ENCODE assay signal across 1 cellular context in the genomic region with DNA sequence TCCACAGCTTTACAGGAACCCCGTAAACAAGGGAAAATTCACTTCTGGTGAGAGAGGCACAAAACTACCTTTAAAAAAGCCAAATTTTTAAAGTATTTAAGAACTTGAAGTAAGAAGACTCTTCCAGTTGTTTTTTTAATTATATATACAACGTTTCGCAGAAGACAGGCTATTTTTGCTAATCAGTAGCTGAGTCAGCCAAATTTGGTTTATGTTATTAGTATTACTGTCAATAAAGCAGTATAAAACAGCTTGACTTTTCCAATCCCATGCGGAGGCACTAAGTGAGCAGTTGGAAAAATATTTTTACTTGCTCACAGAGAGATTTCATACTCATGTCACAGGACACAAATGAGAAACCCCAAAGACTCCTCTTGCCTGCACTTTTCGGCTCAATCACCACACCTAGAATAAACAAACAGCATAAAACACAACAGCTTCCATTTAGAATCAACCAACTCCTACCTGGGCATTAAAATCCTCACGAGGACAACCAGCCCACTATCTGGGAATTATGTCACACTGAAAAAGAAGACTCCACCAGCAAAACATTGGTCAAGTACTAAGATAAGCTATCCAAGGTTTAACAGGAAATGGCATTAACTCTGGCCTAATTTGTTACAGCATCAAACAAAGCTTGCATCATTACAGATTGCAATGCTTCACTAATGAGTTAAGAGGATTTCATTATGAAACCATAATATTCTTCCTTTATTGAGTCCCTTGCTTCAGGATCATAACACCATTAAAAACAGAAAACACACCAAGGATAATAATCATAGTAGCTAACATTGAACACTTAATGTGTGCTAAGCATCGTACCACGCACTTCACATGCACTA.
TF ChIP-seq lines count a peak whose summit lies in the region.

No MANE protein-coding gene starts in this region.

TF ChIP-seq in HepG2, 621 proteins besides CTCF, POLR2A, EP300 and RAD21 (continued from another document and continues in another):
- TF ChIP-seq, protein P1, sequence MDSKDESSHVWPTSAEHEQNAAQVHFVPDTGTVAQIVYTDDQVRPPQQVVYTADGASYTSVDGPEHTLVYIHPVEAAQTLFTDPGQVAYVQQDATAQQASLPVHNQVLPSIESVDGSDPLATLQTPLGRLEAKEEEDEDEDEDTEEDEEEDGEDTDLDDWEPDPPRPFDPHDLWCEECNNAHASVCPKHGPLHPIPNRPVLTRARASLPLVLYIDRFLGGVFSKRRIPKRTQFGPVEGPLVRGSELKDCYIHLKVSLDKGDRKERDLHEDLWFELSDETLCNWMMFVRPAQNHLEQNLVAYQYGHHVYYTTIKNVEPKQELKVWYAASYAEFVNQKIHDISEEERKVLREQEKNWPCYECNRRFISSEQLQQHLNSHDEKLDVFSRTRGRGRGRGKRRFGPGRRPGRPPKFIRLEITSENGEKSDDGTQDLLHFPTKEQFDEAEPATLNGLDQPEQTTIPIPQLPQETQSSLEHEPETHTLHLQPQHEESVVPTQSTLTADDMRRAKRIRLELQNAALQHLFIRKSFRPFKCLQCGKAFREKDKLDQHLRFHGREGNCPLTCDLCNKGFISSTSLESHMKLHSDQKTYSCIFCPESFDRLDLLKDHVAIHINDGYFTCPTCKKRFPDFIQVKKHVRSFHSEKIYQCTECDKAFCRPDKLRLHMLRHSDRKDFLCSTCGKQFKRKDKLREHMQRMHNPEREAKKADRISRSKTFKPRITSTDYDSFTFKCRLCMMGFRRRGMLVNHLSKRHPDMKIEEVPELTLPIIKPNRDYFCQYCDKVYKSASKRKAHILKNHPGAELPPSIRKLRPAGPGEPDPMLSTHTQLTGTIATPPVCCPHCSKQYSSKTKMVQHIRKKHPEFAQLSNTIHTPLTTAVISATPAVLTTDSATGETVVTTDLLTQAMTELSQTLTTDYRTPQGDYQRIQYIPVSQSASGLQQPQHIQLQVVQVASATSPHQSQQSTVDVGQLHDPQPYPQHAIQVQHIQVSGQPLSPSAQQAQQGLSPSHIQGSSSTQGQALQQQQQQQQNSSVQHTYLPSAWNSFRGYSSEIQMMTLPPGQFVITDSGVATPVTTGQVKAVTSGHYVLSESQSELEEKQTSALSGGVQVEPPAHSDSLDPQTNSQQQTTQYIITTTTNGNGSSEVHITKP (CRISPR knock-in tag; IDR thresholded peaks at IDR 0.05; ENCODE audit: low read depth): no peak
- peak; percentile 82 to 86 for TF ChIP-seq MAFK (conservative IDR thresholded peaks at IDR 0.05 in 1 of 2, IDR thresholded peaks at IDR 0.05 in 1 of 2; ENCODE audit: low read length in 2 of 2)
- no peak for TF ChIP-seq ONECUT2 (CRISPR knock-in tag; IDR thresholded peaks at IDR 0.05)
- TF ChIP-seq NCOA1 (CRISPR knock-in tag; IDR thresholded peaks at IDR 0.05): no peak
- no peak for TF ChIP-seq ZSCAN21 (CRISPR knock-in tag; IDR thresholded peaks at IDR 0.05; ENCODE audit: borderline replicate concordance)
- no peak for TF ChIP-seq SOX13 (IDR thresholded peaks at IDR 0.05)
- TF ChIP-seq SOX13 (CRISPR knock-in tag; conservative IDR thresholded peaks at IDR 0.05 in 1 of 2, IDR thresholded peaks at IDR 0.05 in 1 of 2): no peak
- TF ChIP-seq ZMYM4 (CRISPR knock-in tag; IDR thresholded peaks at IDR 0.05): no peak
- TF ChIP-seq ELF1 (CRISPR knock-in tag; IDR thresholded peaks at IDR 0.05): no peak
- TF ChIP-seq ZNF7 (CRISPR knock-in tag; IDR thresholded peaks at IDR 0.05): no peak
- no peak for TF ChIP-seq KLF13 (CRISPR knock-in tag; IDR thresholded peaks at IDR 0.05)
- no peak for TF ChIP-seq IRX3 (CRISPR knock-in tag; IDR thresholded peaks at IDR 0.05; ENCODE audit: borderline replicate concordance, low read depth)
- TF ChIP-seq, protein P2, sequence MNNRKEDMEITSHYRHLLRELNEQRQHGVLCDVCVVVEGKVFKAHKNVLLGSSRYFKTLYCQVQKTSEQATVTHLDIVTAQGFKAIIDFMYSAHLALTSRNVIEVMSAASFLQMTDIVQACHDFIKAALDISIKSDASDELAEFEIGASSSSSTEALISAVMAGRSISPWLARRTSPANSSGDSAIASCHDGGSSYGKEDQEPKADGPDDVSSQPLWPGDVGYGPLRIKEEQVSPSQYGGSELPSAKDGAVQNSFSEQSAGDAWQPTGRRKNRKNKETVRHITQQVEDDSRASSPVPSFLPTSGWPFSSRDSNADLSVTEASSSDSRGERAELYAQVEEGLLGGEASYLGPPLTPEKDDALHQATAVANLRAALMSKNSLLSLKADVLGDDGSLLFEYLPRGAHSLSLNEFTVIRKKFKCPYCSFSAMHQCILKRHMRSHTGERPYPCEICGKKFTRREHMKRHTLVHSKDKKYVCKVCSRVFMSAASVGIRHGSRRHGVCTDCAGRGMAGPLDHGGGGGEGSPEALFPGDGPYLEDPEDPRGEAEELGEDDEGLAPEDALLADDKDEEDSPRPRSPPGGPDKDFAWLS (CRISPR knock-in tag; IDR thresholded peaks at IDR 0.05; ENCODE audit: borderline replicate concordance): no peak
- no peak for TF ChIP-seq IRF2 (CRISPR knock-in tag; IDR thresholded peaks at IDR 0.05)
- no peak for TF ChIP-seq ZNF430 (CRISPR knock-in tag; IDR thresholded peaks at IDR 0.05)
- TF ChIP-seq RBAK (CRISPR knock-in tag; IDR thresholded peaks at IDR 0.05): no peak
- TF ChIP-seq RBFOX2 (IDR thresholded peaks at IDR 0.05; ENCODE audit: low read depth, low read length): no peak
- TF ChIP-seq MAFF (IDR thresholded peaks at IDR 0.05; ENCODE audit: low read depth, low read length): peak; percentile 85
- TF ChIP-seq, protein P3, sequence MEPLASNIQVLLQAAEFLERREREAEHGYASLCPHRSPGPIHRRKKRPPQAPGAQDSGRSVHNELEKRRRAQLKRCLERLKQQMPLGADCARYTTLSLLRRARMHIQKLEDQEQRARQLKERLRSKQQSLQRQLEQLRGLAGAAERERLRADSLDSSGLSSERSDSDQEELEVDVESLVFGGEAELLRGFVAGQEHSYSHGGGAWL (CRISPR knock-in tag; IDR thresholded peaks at IDR 0.05): no peak
- TF ChIP-seq, protein P4, sequence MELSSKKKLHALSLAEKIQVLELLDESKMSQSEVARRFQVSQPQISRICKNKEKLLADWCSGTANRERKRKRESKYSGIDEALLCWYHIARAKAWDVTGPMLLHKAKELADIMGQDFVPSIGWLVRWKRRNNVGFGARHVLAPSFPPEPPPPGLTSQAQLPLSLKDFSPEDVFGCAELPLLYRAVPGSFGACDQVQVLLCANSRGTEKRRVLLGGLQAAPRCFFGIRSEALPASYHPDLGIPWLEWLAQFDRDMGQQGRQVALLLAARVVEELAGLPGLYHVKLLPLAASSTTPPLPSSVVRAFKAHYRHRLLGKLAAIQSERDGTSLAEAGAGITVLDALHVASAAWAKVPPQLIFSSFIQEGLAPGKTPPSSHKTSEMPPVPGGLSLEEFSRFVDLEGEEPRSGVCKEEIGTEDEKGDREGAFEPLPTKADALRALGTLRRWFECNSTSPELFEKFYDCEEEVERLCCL (CRISPR knock-in tag; IDR thresholded peaks at IDR 0.05; ENCODE audit: borderline replicate concordance): no peak
- TF ChIP-seq ZNF225 (CRISPR knock-in tag; IDR thresholded peaks at IDR 0.05): no peak
- TF ChIP-seq, protein P5, sequence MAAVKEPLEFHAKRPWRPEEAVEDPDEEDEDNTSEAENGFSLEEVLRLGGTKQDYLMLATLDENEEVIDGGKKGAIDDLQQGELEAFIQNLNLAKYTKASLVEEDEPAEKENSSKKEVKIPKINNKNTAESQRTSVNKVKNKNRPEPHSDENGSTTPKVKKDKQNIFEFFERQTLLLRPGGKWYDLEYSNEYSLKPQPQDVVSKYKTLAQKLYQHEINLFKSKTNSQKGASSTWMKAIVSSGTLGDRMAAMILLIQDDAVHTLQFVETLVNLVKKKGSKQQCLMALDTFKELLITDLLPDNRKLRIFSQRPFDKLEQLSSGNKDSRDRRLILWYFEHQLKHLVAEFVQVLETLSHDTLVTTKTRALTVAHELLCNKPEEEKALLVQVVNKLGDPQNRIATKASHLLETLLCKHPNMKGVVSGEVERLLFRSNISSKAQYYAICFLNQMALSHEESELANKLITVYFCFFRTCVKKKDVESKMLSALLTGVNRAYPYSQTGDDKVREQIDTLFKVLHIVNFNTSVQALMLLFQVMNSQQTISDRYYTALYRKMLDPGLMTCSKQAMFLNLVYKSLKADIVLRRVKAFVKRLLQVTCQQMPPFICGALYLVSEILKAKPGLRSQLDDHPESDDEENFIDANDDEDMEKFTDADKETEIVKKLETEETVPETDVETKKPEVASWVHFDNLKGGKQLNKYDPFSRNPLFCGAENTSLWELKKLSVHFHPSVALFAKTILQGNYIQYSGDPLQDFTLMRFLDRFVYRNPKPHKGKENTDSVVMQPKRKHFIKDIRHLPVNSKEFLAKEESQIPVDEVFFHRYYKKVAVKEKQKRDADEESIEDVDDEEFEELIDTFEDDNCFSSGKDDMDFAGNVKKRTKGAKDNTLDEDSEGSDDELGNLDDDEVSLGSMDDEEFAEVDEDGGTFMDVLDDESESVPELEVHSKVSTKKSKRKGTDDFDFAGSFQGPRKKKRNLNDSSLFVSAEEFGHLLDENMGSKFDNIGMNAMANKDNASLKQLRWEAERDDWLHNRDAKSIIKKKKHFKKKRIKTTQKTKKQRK (IDR thresholded peaks at IDR 0.05; ENCODE audit: low read length): no peak
- no peak for TF ChIP-seq ZNF83 (CRISPR knock-in tag; IDR thresholded peaks at IDR 0.05; ENCODE audit: borderline replicate concordance)
- no peak for TF ChIP-seq ATM (IDR thresholded peaks at IDR 0.05; ENCODE audit: borderline replicate concordance)
- TF ChIP-seq, protein P6, sequence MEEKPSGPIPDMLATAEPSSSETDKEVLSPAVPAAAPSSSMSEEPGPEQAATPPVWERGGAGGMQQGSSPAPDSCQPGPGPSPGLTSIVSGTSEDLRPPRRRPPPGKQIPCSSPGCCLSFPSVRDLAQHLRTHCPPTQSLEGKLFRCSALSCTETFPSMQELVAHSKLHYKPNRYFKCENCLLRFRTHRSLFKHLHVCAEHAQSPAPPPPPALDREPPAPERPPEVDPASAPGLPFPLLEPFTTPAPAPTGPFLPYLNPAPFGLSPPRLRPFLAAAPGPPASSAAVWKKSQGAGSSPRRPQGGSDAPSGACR (CRISPR knock-in tag; IDR thresholded peaks at IDR 0.05): no peak
- no peak for TF ChIP-seq ATF7-NPFF (CRISPR knock-in tag; IDR thresholded peaks at IDR 0.05; ENCODE audit: low read depth)
- TF ChIP-seq CBX1 (IDR thresholded peaks at IDR 0.05; ENCODE audit: low read depth): no peak
- TF ChIP-seq ARNT (IDR thresholded peaks at IDR 0.05): no peak
- TF ChIP-seq HES4 (CRISPR knock-in tag; IDR thresholded peaks at IDR 0.05; ENCODE audit: borderline replicate concordance): no peak
- TF ChIP-seq TAF1 (CRISPR knock-in tag; IDR thresholded peaks at IDR 0.05): no peak
- TF ChIP-seq ZNF672 (CRISPR knock-in tag; IDR thresholded peaks at IDR 0.05): no peak
- TF ChIP-seq DMAP1 (CRISPR knock-in tag; IDR thresholded peaks at IDR 0.05): no peak
- TF ChIP-seq, protein P7, sequence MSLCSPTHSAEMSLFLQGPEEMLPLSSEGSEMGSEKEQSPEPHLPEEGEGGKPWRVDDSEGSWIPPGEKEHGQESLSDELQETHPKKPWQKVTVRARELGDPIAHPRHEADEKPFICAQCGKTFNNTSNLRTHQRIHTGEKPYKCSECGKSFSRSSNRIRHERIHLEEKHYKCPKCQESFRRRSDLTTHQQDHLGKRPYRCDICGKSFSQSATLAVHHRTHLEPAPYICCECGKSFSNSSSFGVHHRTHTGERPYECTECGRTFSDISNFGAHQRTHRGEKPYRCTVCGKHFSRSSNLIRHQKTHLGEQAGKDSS (CRISPR knock-in tag; IDR thresholded peaks at IDR 0.05; ENCODE audit: borderline replicate concordance, low read depth): no peak
- TF ChIP-seq ZSCAN29 (CRISPR knock-in tag; conservative IDR thresholded peaks at IDR 0.05): no peak
- TF ChIP-seq ZNF816 (CRISPR knock-in tag; IDR thresholded peaks at IDR 0.05; ENCODE audit: borderline replicate concordance): 0 out of 2 replicates have a peak, but pooled peaks have one; percentile 30
- TF ChIP-seq PPARG (CRISPR knock-in tag; conservative IDR thresholded peaks at IDR 0.05): peak; percentile 64; the same call in 1 of the 2 replicates
- no peak for TF ChIP-seq ZNF768 (CRISPR knock-in tag; IDR thresholded peaks at IDR 0.05)
- no peak for TF ChIP-seq ZNF607 (CRISPR knock-in tag; IDR thresholded peaks at IDR 0.05; ENCODE audit: borderline replicate concordance)
- no peak for TF ChIP-seq JARID2 (CRISPR knock-in tag; IDR thresholded peaks at IDR 0.05; ENCODE audit: insufficient replicate concordance)
- no peak for TF ChIP-seq DNMT1 (CRISPR knock-in tag; IDR thresholded peaks at IDR 0.05)
- no peak for TF ChIP-seq GABPA (IDR thresholded peaks at IDR 0.05; ENCODE audit: low read depth, low read length)
- TF ChIP-seq GABPA (CRISPR knock-in tag; IDR thresholded peaks at IDR 0.05; ENCODE audit: low read depth): no peak
- peak; percentile 25; the same call in 1 of the 2 replicates for TF ChIP-seq RXRB (CRISPR knock-in tag; IDR thresholded peaks at IDR 0.05; ENCODE audit: borderline replicate concordance)
- no peak for TF ChIP-seq SMARCC2 (IDR thresholded peaks at IDR 0.05)
- TF ChIP-seq ZMAT3 (CRISPR knock-in tag; conservative IDR thresholded peaks at IDR 0.05): no peak
- no peak for TF ChIP-seq ZBTB8A (CRISPR knock-in tag; IDR thresholded peaks at IDR 0.05; ENCODE audit: borderline replicate concordance, low read depth)
- no peak for TF ChIP-seq U2AF1 (optimal IDR thresholded peaks at IDR 0.05; ENCODE audit: low read depth, low read length)
- TF ChIP-seq NR2C2 (CRISPR knock-in tag; IDR thresholded peaks at IDR 0.05; ENCODE audit: borderline replicate concordance): no peak
